ENCODE assay signal across 1 cellular context in genomic region chr11:86917577-86917976, GRCh38.
TF ChIP-seq lines count a peak whose summit lies in the region.

No MANE protein-coding gene starts in this region.

TF ChIP-seq in endothelial cell of umbilical vein, 7 proteins besides CTCF, POLR2A, EP300 and RAD21:
- TF ChIP-seq MAX (IDR thresholded peaks at IDR 0.05; ENCODE audit: insufficient read depth, insufficient read length): no peak
- no peak for TF ChIP-seq POLR2AphosphoS5 (IDR thresholded peaks at IDR 0.05; ENCODE audit: insufficient read depth, low read depth, low read length)
TF ChIP-seq in endothelial cell of umbilical vein: peak in this region for 0.
